ENCODE assay signal across 9 cellular contexts in genomic region chr9:95552814-95553546, GRCh38. TPM values are rescaled to one million over a fixed set of nuclear protein-coding genes. Genes with fewer than 3 reads are reported as not detected.
A peak's percentile ranks its signal among the peaks of the same experiment; 100 is the strongest.
DNase-seq lines count a peak whose midpoint lies in the region; ATAC-seq and TF ChIP-seq lines count a peak whose summit lies in the region.
"Had no signal": no experiment of that assay in that cellular context is flagged by ENCODE, and none has a peak within 500 bp of the region (broad histone marks: within the 10 kb centered on the region; RNA-seq: fewer than 3 reads in every experiment).

No MANE protein-coding gene starts in this region.

- H3K9me3 Mint-ChIP-seq in GM23338, result peaks cover 12% of the 10 kb centered on the region
- no peaks in the 10 kb centered on the region for H3K9me3 Mint-ChIP-seq in activated naive CD4-positive, alpha-beta T cell treated with anti-CD3 and anti-CD28 coated beads, Interleukin-2, amount 50 U/mL, for 24 hours

- peak overlapping the region; percentile 82 for H3K4me2 ChIP-seq in GM23338

- H3K9me3 ChIP-seq in right cardiac atrium (ENCODE audit: control insufficient read depth, low read length), result peaks cover 2% of the 10 kb centered on the region

- WGBS in right cardiac atrium, result 14% methylated on average over 43 of the region's 43 CpGs

- peaks cover 20% of the 10 kb centered on the region for H3K4me1 Mint-ChIP-seq in GM23338
- H3K4me1 Mint-ChIP-seq in activated naive CD4-positive, alpha-beta T cell treated with anti-CD3 and anti-CD28 coated beads, Interleukin-2, amount 50 U/mL, for 24 hours, result no peaks in the 10 kb centered on the region

- H3K4me3 ChIP-seq in GM23338 (peak overlapping the region; percentile 67), right cardiac atrium (ENCODE audit: low read length) (peak overlapping the region; percentile 29)

- H3K36me3 ChIP-seq in GM23338 (ENCODE audit: insufficient read depth), result no peaks in the 10 kb centered on the region

- TF ChIP-seq CTCF in GM23338 (conservative IDR thresholded peaks at IDR 0.05; ENCODE audit: low read depth in 2 of 2), result no peak

- no peak overlapping the region for H3K27ac ChIP-seq in GM23338 (ENCODE audit: low read depth)
- H3K27ac ChIP-seq in right cardiac atrium (ENCODE audit: low read length), result no peak overlapping the region
- H3K27ac ChIP-seq: foreskin keratinocyte had no signal

- H3K27me3 Mint-ChIP-seq in GM23338 (ENCODE audit: insufficient read depth, low read depth, poor library complexity), result peaks cover 61% of the 10 kb centered on the region
- peaks cover 19% of the 10 kb centered on the region for H3K27me3 Mint-ChIP-seq in activated naive CD4-positive, alpha-beta T cell treated with anti-CD3 and anti-CD28 coated beads, Interleukin-2, amount 50 U/mL, for 24 hours

- peak; percentile 78 for DNase-seq in GM23338 (ENCODE audit: low spot score)
- peak; percentile 73 to 82 (median 77) for DNase-seq in right cardiac atrium
- peak; percentile 79 for DNase-seq in sciatic nerve (ENCODE audit: low spot score)
- DNase-seq in occipital lobe (lab: John Stamatoyannopoulos, UW), result no peak
- DNase-seq in SW480 (ENCODE audit: low spot score), result no peak
- DNase-seq: foreskin keratinocyte had no signal

- ATAC-seq in GM23338 (peak; percentile 90), right cardiac atrium (peak; percentile 83 to 89), sciatic nerve (peak; percentile 93), GM21529 (IDR thresholded peaks at IDR 0.05; ENCODE audit: unreplicated experiment) (no peak), GM21447 (IDR thresholded peaks at IDR 0.05; ENCODE audit: unreplicated experiment) (no peak)
- ATAC-seq: foreskin keratinocyte had no signal

- H3K4me3 Mint-ChIP-seq in GM23338, result peak overlapping the region; percentile 77
- H3K4me3 Mint-ChIP-seq in activated naive CD4-positive, alpha-beta T cell treated with anti-CD3 and anti-CD28 coated beads, Interleukin-2, amount 50 U/mL, for 24 hours, result peak overlapping the region; percentile 43

- H3K4me1 ChIP-seq in GM23338 (ENCODE audit: insufficient read depth), result peaks cover 13% of the 10 kb centered on the region
- no peaks in the 10 kb centered on the region for H3K4me1 ChIP-seq in right cardiac atrium (ENCODE audit: control insufficient read depth, insufficient read depth, low read length)
- H3K4me1 ChIP-seq: foreskin keratinocyte had no signal

- H2AFZ ChIP-seq in GM23338, result peak overlapping the region; percentile 97

- peaks cover 10% of the 10 kb centered on the region for H3F3A ChIP-seq in GM23338 (replicated peaks; ENCODE audit: low read depth)

- peaks cover 4% of the 10 kb centered on the region for H3K9me2 ChIP-seq in GM23338 (ENCODE audit: insufficient read depth)

- no peak overlapping the region for H3K27ac Mint-ChIP-seq in GM23338
- no peak overlapping the region for H3K27ac Mint-ChIP-seq in activated naive CD4-positive, alpha-beta T cell treated with anti-CD3 and anti-CD28 coated beads, Interleukin-2, amount 50 U/mL, for 24 hours

- H4K20me1 ChIP-seq in GM23338 (replicated peaks; ENCODE audit: insufficient read depth), result no peaks in the 10 kb centered on the region

- no peaks in the 10 kb centered on the region for H3K36me3 Mint-ChIP-seq in GM23338 (ENCODE audit: low read depth)
- no peaks in the 10 kb centered on the region for H3K36me3 Mint-ChIP-seq in activated naive CD4-positive, alpha-beta T cell treated with anti-CD3 and anti-CD28 coated beads, Interleukin-2, amount 50 U/mL, for 24 hours

- H3K79me2 ChIP-seq in GM23338 (replicated peaks; ENCODE audit: insufficient read depth), result no peaks in the 10 kb centered on the region

- intact Hi-C loops in right cardiac atrium (cut with DNase I), result no loop called here
- intact Hi-C loops in sciatic nerve (cut with DNase I), result loop anchor here (10.0 kb wide), 1 partner anchor 592 kb away; no protein-coding TSS in a partner anchor

- H3K27me3 ChIP-seq in GM23338 (ENCODE audit: insufficient read depth) (peaks cover 85% of the 10 kb centered on the region), right cardiac atrium (ENCODE audit: control insufficient read depth, insufficient read depth) (no peaks in the 10 kb centered on the region)

TF ChIP-seq in GM23338, 12 proteins besides CTCF, POLR2A, EP300 and RAD21:
- TF ChIP-seq EZH2 (IDR thresholded peaks at IDR 0.05; ENCODE audit: low read depth, unreplicated experiment) (peak; percentile 30), JUNB (IDR thresholded peaks at IDR 0.05; ENCODE audit: unreplicated experiment) (no peak)

RNA-seq across cellular contexts. Expression of gene PTCH1, which starts 36.2 kb away (rescaled TPM):
- total RNA-seq in GM23338 (2014; rRNA removed; shearing (Covaris generic)), result 34.1 and 36.9 TPM in 2 replicates
- polyA plus RNA-seq in GM23338 (2016; fragmentation: Nextera tagmentation; extraction: Ambion mirVana) (19.7 and 21.4 TPM in 2 replicates), right cardiac atrium (3.5 TPM)
- total RNA-seq in right cardiac atrium (10 to 100 TPM in 1 of 4 donors, 1 to 10 TPM in 3; 5.0 to 11.1 (median 8.6) TPM), sciatic nerve (136 TPM), occipital lobe (8.3 TPM)

Comparison
In these comparisons a context has a peak if more than half of its experiments do, and no peak if none do; other contexts are left out.
1. ATAC-seq: peak in GM23338 (single experiment), right cardiac atrium (2 of 2) and sciatic nerve (single experiment); none in GM21529 (single experiment) and GM21447 (single experiment).
2. DNase-seq: peak in GM23338 (single experiment), right cardiac atrium (3 of 3) and sciatic nerve (single experiment); none in occipital lobe (single experiment) and SW480 (single experiment).